1 cellular context compared by ENCODE assay signal in the genomic region with DNA sequence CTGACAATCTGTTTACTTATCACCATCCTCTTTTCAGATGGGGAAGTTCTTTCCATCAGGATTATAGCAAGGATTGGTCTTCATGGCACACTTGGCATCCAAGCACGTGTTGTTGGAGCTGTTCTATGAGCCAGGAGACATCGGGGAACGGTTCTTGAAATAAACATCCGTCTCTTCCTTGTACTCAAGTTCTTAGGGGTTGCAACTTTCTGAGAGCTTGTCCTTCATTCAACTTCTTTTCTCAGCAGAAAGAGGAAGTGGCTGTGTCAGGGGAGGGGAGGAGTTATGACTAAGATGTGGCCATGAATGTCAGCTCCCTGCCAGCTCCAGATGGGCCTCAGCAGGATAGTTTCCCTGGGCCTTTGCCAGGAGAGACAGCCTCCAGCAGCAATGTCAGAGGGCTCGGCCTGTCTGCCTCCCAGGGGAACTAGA.
TF ChIP-seq lines count a peak whose summit lies in the region.

No MANE protein-coding gene starts in this region.

TF ChIP-seq in GM12878, 131 proteins besides CTCF, POLR2A, EP300 and RAD21:
- TF ChIP-seq, protein P1, sequence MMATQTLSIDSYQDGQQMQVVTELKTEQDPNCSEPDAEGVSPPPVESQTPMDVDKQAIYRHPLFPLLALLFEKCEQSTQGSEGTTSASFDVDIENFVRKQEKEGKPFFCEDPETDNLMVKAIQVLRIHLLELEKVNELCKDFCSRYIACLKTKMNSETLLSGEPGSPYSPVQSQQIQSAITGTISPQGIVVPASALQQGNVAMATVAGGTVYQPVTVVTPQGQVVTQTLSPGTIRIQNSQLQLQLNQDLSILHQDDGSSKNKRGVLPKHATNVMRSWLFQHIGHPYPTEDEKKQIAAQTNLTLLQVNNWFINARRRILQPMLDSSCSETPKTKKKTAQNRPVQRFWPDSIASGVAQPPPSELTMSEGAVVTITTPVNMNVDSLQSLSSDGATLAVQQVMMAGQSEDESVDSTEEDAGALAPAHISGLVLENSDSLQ (IDR thresholded peaks at IDR 0.05): peak; percentile 38; the same call in 1 of the 2 replicates
- TF ChIP-seq SPI1 (IDR thresholded peaks at IDR 0.05; ENCODE audit: borderline replicate concordance, insufficient read depth, low read depth, low read length): peak; percentile 86
- TF ChIP-seq, protein P2, sequence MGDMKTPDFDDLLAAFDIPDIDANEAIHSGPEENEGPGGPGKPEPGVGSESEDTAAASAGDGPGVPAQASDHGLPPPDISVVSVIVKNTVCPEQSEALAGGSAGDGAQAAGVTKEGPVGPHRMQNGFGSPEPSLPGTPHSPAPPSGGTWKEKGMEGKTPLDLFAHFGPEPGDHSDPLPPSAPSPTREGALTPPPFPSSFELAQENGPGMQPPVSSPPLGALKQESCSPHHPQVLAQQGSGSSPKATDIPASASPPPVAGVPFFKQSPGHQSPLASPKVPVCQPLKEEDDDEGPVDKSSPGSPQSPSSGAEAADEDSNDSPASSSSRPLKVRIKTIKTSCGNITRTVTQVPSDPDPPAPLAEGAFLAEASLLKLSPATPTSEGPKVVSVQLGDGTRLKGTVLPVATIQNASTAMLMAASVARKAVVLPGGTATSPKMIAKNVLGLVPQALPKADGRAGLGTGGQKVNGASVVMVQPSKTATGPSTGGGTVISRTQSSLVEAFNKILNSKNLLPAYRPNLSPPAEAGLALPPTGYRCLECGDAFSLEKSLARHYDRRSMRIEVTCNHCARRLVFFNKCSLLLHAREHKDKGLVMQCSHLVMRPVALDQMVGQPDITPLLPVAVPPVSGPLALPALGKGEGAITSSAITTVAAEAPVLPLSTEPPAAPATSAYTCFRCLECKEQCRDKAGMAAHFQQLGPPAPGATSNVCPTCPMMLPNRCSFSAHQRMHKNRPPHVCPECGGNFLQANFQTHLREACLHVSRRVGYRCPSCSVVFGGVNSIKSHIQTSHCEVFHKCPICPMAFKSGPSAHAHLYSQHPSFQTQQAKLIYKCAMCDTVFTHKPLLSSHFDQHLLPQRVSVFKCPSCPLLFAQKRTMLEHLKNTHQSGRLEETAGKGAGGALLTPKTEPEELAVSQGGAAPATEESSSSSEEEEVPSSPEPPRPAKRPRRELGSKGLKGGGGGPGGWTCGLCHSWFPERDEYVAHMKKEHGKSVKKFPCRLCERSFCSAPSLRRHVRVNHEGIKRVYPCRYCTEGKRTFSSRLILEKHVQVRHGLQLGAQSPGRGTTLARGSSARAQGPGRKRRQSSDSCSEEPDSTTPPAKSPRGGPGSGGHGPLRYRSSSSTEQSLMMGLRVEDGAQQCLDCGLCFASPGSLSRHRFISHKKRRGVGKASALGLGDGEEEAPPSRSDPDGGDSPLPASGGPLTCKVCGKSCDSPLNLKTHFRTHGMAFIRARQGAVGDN (IDR thresholded peaks at IDR 0.05): peak; percentile 62; the same call in 1 of the 2 replicates
